25 cellular contexts compared by ENCODE assay signal in genomic region chr11:100705447-100705846, GRCh38. TPM values are rescaled to one million over a fixed set of nuclear protein-coding genes. Genes with fewer than 3 reads are reported as not detected.
A peak's percentile ranks its signal among the peaks of the same experiment; 100 is the strongest.
DNase-seq lines count a peak whose midpoint lies in the region; ATAC-seq and TF ChIP-seq lines count a peak whose summit lies in the region.
"Had no signal": no experiment of that assay in that cellular context is flagged by ENCODE, and none has a peak within 500 bp of the region (broad histone marks: within the 10 kb centered on the region; RNA-seq: fewer than 3 reads in every experiment).

No MANE protein-coding gene starts in this region.

- CTCF ChIA-PET in WTC11 (lab: Charles Lee), result interaction anchor here (1.2 to 3.6 kb wide), 2 partner anchors 17 to 44 kb away, joined by 3 to 27 read pairs; no protein-coding TSS in a partner anchor

- H3K27ac Mint-ChIP-seq in WTC11, result 0 out of 2 replicates have a peak overlapping the region, but pooled peaks have one; percentile 1
- no peak overlapping the region for H3K27ac Mint-ChIP-seq in chondrocyte (ENCODE audit: unreplicated experiment)
- H3K27ac Mint-ChIP-seq: activated naive CD4-positive, alpha-beta T cell treated with anti-CD3 and anti-CD28 coated beads, Interleukin-2, amount 50 U/mL, for 24 hours; activated T-helper 1 cell treated with anti-CD3 and anti-CD28 coated beads, Interleukin-12 subunit alpha, Interleukin-12 subunit beta, Interleukin-2, Interleukin-4 antibody, amounts not matched to agents 30 ng/mL and 10 ng/mL and 1 ng/mL, durations not matched to agents 14 hours and 24 hours and 36 hours; CD4-positive, alpha-beta T cell; naive thymus-derived CD4-positive, alpha-beta T cell had no signal

- POLR2A ChIA-PET in WTC11 (lab: Charles Lee), result no interaction called here

- no peak overlapping the region for H3K4me3 Mint-ChIP-seq in WTC11
- no peak overlapping the region for H3K4me3 Mint-ChIP-seq in chondrocyte (ENCODE audit: unreplicated experiment)
- H3K4me3 Mint-ChIP-seq: activated naive CD4-positive, alpha-beta T cell treated with anti-CD3 and anti-CD28 coated beads, Interleukin-2, amount 50 U/mL, for 24 hours; activated T-helper 1 cell treated with anti-CD3 and anti-CD28 coated beads, Interleukin-12 subunit alpha, Interleukin-12 subunit beta, Interleukin-2, Interleukin-4 antibody, amounts not matched to agents 30 ng/mL and 10 ng/mL and 1 ng/mL, durations not matched to agents 14 hours and 24 hours and 36 hours; CD4-positive, alpha-beta T cell; central memory CD8-positive, alpha-beta T cell; naive thymus-derived CD4-positive, alpha-beta T cell had no signal

- no peaks in the 10 kb centered on the region for H3K27me3 Mint-ChIP-seq in WTC11 (ENCODE audit: low read depth)
- no peaks in the 10 kb centered on the region for H3K27me3 Mint-ChIP-seq in chondrocyte (ENCODE audit: low read depth)
- H3K27me3 Mint-ChIP-seq: activated naive CD4-positive, alpha-beta T cell treated with anti-CD3 and anti-CD28 coated beads, Interleukin-2, amount 50 U/mL, for 24 hours; CD4-positive, alpha-beta T cell; central memory CD8-positive, alpha-beta T cell; naive thymus-derived CD4-positive, alpha-beta T cell had no signal

- no peak for DNase-seq in WTC11 (ENCODE audit: low spot score)
- no peak for DNase-seq in chondrocyte (ENCODE audit: low spot score)
- no peak for DNase-seq in NCI-H187 treated with DMSO at 0.1 percent for 48 hours (lab: John Stamatoyannopoulos, UW)
- DNase-seq in NOMO-1 treated with dmso at 0.1 percent for 144 hours (lab: John Stamatoyannopoulos, UW; ENCODE audit: unreplicated experiment), result no peak
- DNase-seq: activated CD4-positive, alpha-beta T cell treated with anti-CD3 and anti-CD28 coated beads for 48 hours; CD4-positive, alpha-beta T cell; GDM1; GM23248; left lung; MG63; naive thymus-derived CD4-positive, alpha-beta T cell; NCI-H146; NCI-H2171; NCI-H524; spleen; stimulated activated CD4-positive, alpha-beta T cell treated with anti-CD3 and anti-CD28 coated beads, Interleukin-4, amount 100 ng/mL, for 1 hour; stimulated activated naive CD8-positive, alpha-beta T cell treated with anti-CD3 and anti-CD28 coated beads, Interleukin-15, Interleukin-2, amounts not matched to agents 100 U/mL and 50 U/mL, for 24 hours; T-helper 2 cell had no signal

- H3K4me1 Mint-ChIP-seq in WTC11 (peaks cover 18% of the 10 kb centered on the region), chondrocyte (ENCODE audit: low read depth) (peaks cover 28% of the 10 kb centered on the region)
- H3K4me1 Mint-ChIP-seq: activated naive CD4-positive, alpha-beta T cell treated with anti-CD3 and anti-CD28 coated beads, Interleukin-2, amount 50 U/mL, for 24 hours; central memory CD8-positive, alpha-beta T cell; naive thymus-derived CD4-positive, alpha-beta T cell had no signal

- H3K9me3 Mint-ChIP-seq in WTC11 (no peaks in the 10 kb centered on the region), chondrocyte (ENCODE audit: low read depth) (no peaks in the 10 kb centered on the region)
- H3K9me3 Mint-ChIP-seq: activated naive CD4-positive, alpha-beta T cell treated with anti-CD3 and anti-CD28 coated beads, Interleukin-2, amount 50 U/mL, for 24 hours; activated T-helper 1 cell treated with anti-CD3 and anti-CD28 coated beads, Interleukin-12 subunit alpha, Interleukin-12 subunit beta, Interleukin-2, Interleukin-4 antibody, amounts not matched to agents 30 ng/mL and 10 ng/mL and 1 ng/mL, durations not matched to agents 14 hours and 24 hours and 36 hours had no signal

- TF ChIP-seq CTCF in WTC11 (IDR thresholded peaks at IDR 0.05) (no peak), chondrocyte (IDR thresholded peaks at IDR 0.05) (no peak)

- H3K36me3 Mint-ChIP-seq in WTC11, result peaks cover 10% of the 10 kb centered on the region
- H3K36me3 Mint-ChIP-seq in chondrocyte (ENCODE audit: low read depth), result peaks cover 1% of the 10 kb centered on the region
- H3K36me3 Mint-ChIP-seq: activated naive CD4-positive, alpha-beta T cell treated with anti-CD3 and anti-CD28 coated beads, Interleukin-2, amount 50 U/mL, for 24 hours; naive thymus-derived CD4-positive, alpha-beta T cell had no signal

- ATAC-seq in GM18511 (IDR thresholded peaks at IDR 0.05; ENCODE audit: unreplicated experiment) (peak; percentile 53), GM21515 (IDR thresholded peaks at IDR 0.05; ENCODE audit: unreplicated experiment) (peak; percentile 51), HG03066 (IDR thresholded peaks at IDR 0.05; ENCODE audit: low read depth, unreplicated experiment) (peak; percentile 59), WTC11 (no peak), HG02571 (IDR thresholded peaks at IDR 0.05; ENCODE audit: unreplicated experiment) (no peak)
- ATAC-seq: naive thymus-derived CD4-positive, alpha-beta T cell; stimulated activated naive CD8-positive, alpha-beta T cell treated with anti-CD3 and anti-CD28 coated beads, Interleukin-15, Interleukin-2, amounts not matched to agents 100 U/mL and 50 U/mL, for 24 hours had no signal

TF ChIP-seq in WTC11, 78 proteins besides CTCF, POLR2A, EP300 and RAD21:
- TF ChIP-seq ZNF121 (CRISPR knock-in tag; IDR thresholded peaks at IDR 0.05) (0 out of 2 replicates have a peak, but pooled peaks have one; percentile 67), ETV6 (CRISPR knock-in tag; IDR thresholded peaks at IDR 0.05) (no peak)

RNA-seq across cellular contexts. Expression of gene ARHGAP42, which starts 18.4 kb away (rescaled TPM):
- 30.0 to 32.5 TPM (median 31.7 TPM) in 3 replicates for total RNA-seq in WTC11 (2021)
- total RNA-seq in chondrocyte, result 15.0 to 16.1 TPM (median 15.1 TPM) in 3 replicates
- total RNA-seq: CD4-positive, alpha-beta T cell had no signal

Comparison
In these comparisons a context has a peak if more than half of its experiments do, and no peak if none do; other contexts are left out.
1. ATAC-seq: peak in GM18511 (single experiment), GM21515 (single experiment) and HG03066 (single experiment); none in WTC11 (single experiment) and HG02571 (single experiment).